Comparison of ENCODE assay signal across 9 cellular contexts in genomic region chr4:142402925-142403324, GRCh38.
A peak's percentile ranks its signal among the peaks of the same experiment; 100 is the strongest.
DNase-seq lines count a peak whose midpoint lies in the region; ATAC-seq and TF ChIP-seq lines count a peak whose summit lies in the region.
"Had no signal": no experiment of that assay in that cellular context is flagged by ENCODE, and none has a peak within 500 bp of the region (broad histone marks: within the 10 kb centered on the region; RNA-seq: fewer than 3 reads in every experiment).

No MANE protein-coding gene starts in this region.

- no peaks in the 10 kb centered on the region for H3K9me3 Mint-ChIP-seq in CD8-positive, alpha-beta T cell
- H3K9me3 Mint-ChIP-seq in neural crest cell (no peaks in the 10 kb centered on the region), immature natural killer cell (peaks cover 0 to 2% (median 0%) of the 10 kb centered on the region in 6 donors)

- no peaks in the 10 kb centered on the region for H3K9me3 ChIP-seq in CD8-positive, alpha-beta T cell (ENCODE audit: low read length)
- H3K9me3 ChIP-seq in Panc1 (ENCODE audit: control insufficient read depth, insufficient read depth, low read depth, low read length): no peaks in the 10 kb centered on the region

- in situ Hi-C loops in Panc1 (cut with HindIII; ENCODE audit: low pct_unique_long_range_greater_than_20kb, low sequenced_read_pairs): no loop called here

- H3K27ac ChIP-seq in CD8-positive, alpha-beta T cell (ENCODE audit: low read depth, low read length): peak overlapping the region; percentile 4
- H3K27ac ChIP-seq in Panc1 (ENCODE audit: low read length): peak overlapping the region; percentile 78

- peak overlapping the region; percentile 4 for H3K4me3 ChIP-seq in CD8-positive, alpha-beta T cell (ENCODE audit: low read depth, low read length)
- H3K4me3 ChIP-seq in Panc1 (ENCODE audit: low read depth in 2 of 2, low read length in 2 of 2): no peak overlapping the region

- BruUV-seq in Panc1 (replicated peaks; lab: Mats Ljungman, UMichigan): no TSS peak

- H3K27me3 Mint-ChIP-seq in CD8-positive, alpha-beta T cell (ENCODE audit: low read depth): no peaks in the 10 kb centered on the region
- H3K27me3 Mint-ChIP-seq in neural crest cell (ENCODE audit: low read depth) (no peaks in the 10 kb centered on the region), immature natural killer cell (ENCODE audit: low read depth in 3 of 3) (peaks cover 0 to 6% (median 0%) of the 10 kb centered on the region in 3 donors)

- peak overlapping the region; percentile 86 for H3K27ac Mint-ChIP-seq in CD8-positive, alpha-beta T cell
- H3K27ac Mint-ChIP-seq in neural crest cell (ENCODE audit: unreplicated experiment) (peak overlapping the region; percentile 96), immature natural killer cell (no peak overlapping the region)

- H3K36me3 ChIP-seq in CD8-positive, alpha-beta T cell (ENCODE audit: insufficient read depth, low read length): no peaks in the 10 kb centered on the region
- no peaks in the 10 kb centered on the region; the same call in 1 of the 2 replicates for H3K36me3 ChIP-seq in Panc1 (ENCODE audit: control insufficient read depth, insufficient read depth, low read length)

- CTCF ChIA-PET in CD8-positive, alpha-beta T cell (lab: Charles Lee): interaction anchor here (0.9 to 1.1 kb wide), 2 partner anchors 10 to 120 kb away, joined by 3 read pairs; no protein-coding TSS in a partner anchor
- CTCF ChIA-PET in Panc1 (lab: Charles Lee): no interaction called here

- POLR2A ChIA-PET in CD8-positive, alpha-beta T cell (lab: Charles Lee): no interaction called here
- POLR2A ChIA-PET in Panc1 (lab: Charles Lee): no interaction called here

- intact Hi-C loops in CD8-positive, alpha-beta T cell (cut with DNase I, micrococcal nuclease): loop anchor here in 1 of 2 experiments (1.0 to 2.0 kb wide), 3 partner anchors 14 to 48 kb away; no protein-coding TSS in a partner anchor
- intact Hi-C loops in Panc1 (cut with micrococcal nuclease; ENCODE audit: unreplicated experiment): no loop called here

- H3K4me1 Mint-ChIP-seq in CD8-positive, alpha-beta T cell (ENCODE audit: low read depth): peaks cover 69% of the 10 kb centered on the region
- H3K4me1 Mint-ChIP-seq in neural crest cell (peaks cover 48% of the 10 kb centered on the region), immature natural killer cell (peaks cover 26 to 47% of the 10 kb centered on the region in 2 donors)

- H3K4me3 Mint-ChIP-seq in CD8-positive, alpha-beta T cell: peak overlapping the region; percentile 82
- H3K4me3 Mint-ChIP-seq in neural crest cell (peak overlapping the region; percentile 74), immature natural killer cell (peak overlapping the region in 1 of 5 donors; percentile 38)

- H3K36me3 Mint-ChIP-seq in CD8-positive, alpha-beta T cell: peaks cover 32% of the 10 kb centered on the region
- H3K36me3 Mint-ChIP-seq in neural crest cell (ENCODE audit: low read depth) (peaks cover 4% of the 10 kb centered on the region), immature natural killer cell (no peaks in the 10 kb centered on the region)

- no peak for TF ChIP-seq CTCF in CD8-positive, alpha-beta T cell (IDR thresholded peaks at IDR 0.05)
- TF ChIP-seq CTCF in Panc1 (IDR thresholded peaks at IDR 0.05) (no peak), neural crest cell (conservative IDR thresholded peaks at IDR 0.05) (no peak)

- H3K4me1 ChIP-seq in CD8-positive, alpha-beta T cell (ENCODE audit: insufficient read depth, low read length): peaks cover 56% of the 10 kb centered on the region
- peaks cover 22% of the 10 kb centered on the region for H3K4me1 ChIP-seq in Panc1 (ENCODE audit: control insufficient read depth, insufficient read depth, low read length)

- no peak for DNase-seq in CD8-positive, alpha-beta T cell
- DNase-seq in Panc1 (ENCODE audit: low read depth, low spot score): no peak
- peak; percentile 36 for DNase-seq in cerebellar cortex (ENCODE audit: low spot score)
- DNase-seq in neural crest cell (ENCODE audit: low read depth, low spot score): no peak
- no peak for DNase-seq in activated CD4-positive, CD25-positive, alpha-beta regulatory T cell treated with anti-CD3 and anti-CD28 coated beads, Interleukin-2, amount 50 U/mL, for 72 hours
- DNase-seq in immature natural killer cell: no peak
- DNase-seq: NCI-H2029 had no signal

- ATAC-seq in CD8-positive, alpha-beta T cell: no peak
- ATAC-seq in Panc1 (no peak), HG03378 (IDR thresholded peaks at IDR 0.05; ENCODE audit: unreplicated experiment) (no peak), GM21390 (IDR thresholded peaks at IDR 0.05; ENCODE audit: unreplicated experiment) (no peak)

- no peaks in the 10 kb centered on the region for H3K27me3 ChIP-seq in CD8-positive, alpha-beta T cell (ENCODE audit: insufficient read depth, low read length)
- H3K27me3 ChIP-seq in Panc1 (ENCODE audit: control insufficient read depth, insufficient read depth, low read length): no peaks in the 10 kb centered on the region

Comparison
In these comparisons a context has a peak if more than half of its experiments do, and no peak if none do; other contexts are left out.
1. H3K27ac Mint-ChIP-seq: peak in CD8-positive, alpha-beta T cell (single experiment) and neural crest cell (single experiment); none in immature natural killer cell (0 of 6).